27 cellular contexts compared by ENCODE assay signal in genomic region chr22:27674524-27674923, GRCh38.
"Had no signal": no experiment of that assay in that cellular context is flagged by ENCODE, and none has a peak within 500 bp of the region (broad histone marks: within the 10 kb centered on the region; RNA-seq: fewer than 3 reads in every experiment).

No MANE protein-coding gene starts in this region.

- H3K27ac ChIP-seq: gastroesophageal sphincter, hepatocyte, parathyroid adenoma, thoracic aorta, uterus had no signal

- FAIRE-seq: bronchial epithelial cell, colon had no signal

- H3K4me1 ChIP-seq: parathyroid adenoma had no signal

- ATAC-seq: activated CD8-positive, alpha-beta memory T cell treated with anti-CD3 and anti-CD28 coated beads, Interleukin-2, amount 10 ng/mL, durations not matched to agents 7 days and 5 days; activated CD8-positive, alpha-beta T cell treated with anti-CD3 and anti-CD28 coated beads, Interleukin-2, amount 10 ng/mL, durations not matched to agents 7 days and 5 days; activated naive CD8-positive, alpha-beta T cell treated with anti-CD3 and anti-CD28 coated beads, Interleukin-2, amount 50 U/mL, for 24 hours; gastroesophageal sphincter; left cardiac atrium had no signal

- H3K9ac ChIP-seq: parathyroid adenoma had no signal

- H3K27me3 ChIP-seq: gastroesophageal sphincter, hepatocyte, right atrium auricular region, uterus had no signal

- H3K27me3 Mint-ChIP-seq: activated CD8-positive, alpha-beta memory T cell treated with anti-CD3 and anti-CD28 coated beads, Interleukin-2, amount 10 ng/mL, durations not matched to agents 7 days and 5 days had no signal

- H3K4me3 ChIP-seq: gastroesophageal sphincter, hepatocyte, right atrium auricular region, uterus had no signal

- H3K4me2 ChIP-seq: hepatocyte had no signal

- DNase-seq: activated CD4-positive, alpha-beta T cell treated with anti-CD3 and anti-CD28 coated beads, Interleukin-2, amount 50 U/mL, for 1 hour; activated CD8-positive, alpha-beta memory T cell treated with anti-CD3 and anti-CD28 coated beads, Interleukin-2, amount 10 ng/mL, durations not matched to agents 7 days and 5 days; activated CD8-positive, alpha-beta T cell treated with anti-CD3 and anti-CD28 coated beads, Interleukin-2, amount 10 ng/mL, durations not matched to agents 7 days and 5 days; activated naive CD8-positive, alpha-beta T cell treated with anti-CD3 and anti-CD28 coated beads, Interleukin-2, amount 50 U/mL, for 24 hours; activated T-cell treated with anti-CD3 and anti-CD28 coated beads, Interleukin-2, amount 50 U/mL, for 48 hours; dermis blood vessel endothelial cell; effector CD8-positive, alpha-beta T cell; islet precursor cell; left cardiac atrium; mammary epithelial cell; naive B cell; stimulated activated CD4-positive, alpha-beta T cell treated with anti-CD3 and anti-CD28 coated beads, Interleukin-2, amount 100 ng/mL, for 48 hours; stimulated activated naive CD4-positive, alpha-beta T cell treated with Interleukin-2 at 50 U/mL for 16 hours; T-helper 2 cell; trophoblast cell; uterus had no signal

- H3K36me3 ChIP-seq: gastroesophageal sphincter, right atrium auricular region, thoracic aorta, uterus had no signal

- H3K9me3 Mint-ChIP-seq: activated naive CD4-positive, alpha-beta T cell treated with anti-CD3 and anti-CD28 coated beads, Interleukin-2, amount 50 U/mL, for 24 hours; activated naive CD8-positive, alpha-beta T cell treated with anti-CD3 and anti-CD28 coated beads, Interleukin-2, amount 50 U/mL, for 24 hours; activated T-helper 2 cell treated with anti-CD3 and anti-CD28 coated beads, Interferon-gamma antibody, Interleukin-2, Interleukin-4, amounts not matched to agents 10 μg/mL and 5 μg/mL and 100 μg/mL, durations not matched to agents 14 hours and 24 hours and 36 hours; central memory CD8-positive, alpha-beta T cell had no signal

- H3K36me3 Mint-ChIP-seq: activated CD8-positive, alpha-beta memory T cell treated with anti-CD3 and anti-CD28 coated beads, Interleukin-2, amount 10 ng/mL, durations not matched to agents 7 days and 5 days; activated naive CD4-positive, alpha-beta T cell treated with anti-CD3 and anti-CD28 coated beads, Interleukin-2, amount 50 U/mL, for 24 hours; naive B cell had no signal

- H3K27ac Mint-ChIP-seq: activated CD8-positive, alpha-beta memory T cell treated with anti-CD3 and anti-CD28 coated beads, Interleukin-2, amount 10 ng/mL, durations not matched to agents 7 days and 5 days; activated CD8-positive, alpha-beta T cell treated with anti-CD3 and anti-CD28 coated beads, Interleukin-2, amount 10 ng/mL, durations not matched to agents 7 days and 5 days; activated naive CD4-positive, alpha-beta T cell treated with anti-CD3 and anti-CD28 coated beads, Interleukin-2, amount 50 U/mL, for 24 hours; activated naive CD8-positive, alpha-beta T cell treated with anti-CD3 and anti-CD28 coated beads, Interleukin-2, amount 50 U/mL, for 24 hours; activated T-helper 2 cell treated with anti-CD3 and anti-CD28 coated beads, Interferon-gamma antibody, Interleukin-2, Interleukin-4, amounts not matched to agents 10 μg/mL and 5 μg/mL and 100 μg/mL, durations not matched to agents 14 hours and 24 hours and 36 hours had no signal

- H3K79me2 ChIP-seq: hepatocyte, parathyroid adenoma had no signal

- H3K4me3 Mint-ChIP-seq: activated CD8-positive, alpha-beta memory T cell treated with anti-CD3 and anti-CD28 coated beads, Interleukin-2, amount 10 ng/mL, durations not matched to agents 7 days and 5 days; activated CD8-positive, alpha-beta T cell treated with anti-CD3 and anti-CD28 coated beads, Interleukin-2, amount 10 ng/mL, durations not matched to agents 7 days and 5 days; activated naive CD4-positive, alpha-beta T cell treated with anti-CD3 and anti-CD28 coated beads, Interleukin-2, amount 50 U/mL, for 24 hours; activated naive CD8-positive, alpha-beta T cell treated with anti-CD3 and anti-CD28 coated beads, Interleukin-2, amount 50 U/mL, for 24 hours; central memory CD8-positive, alpha-beta T cell; naive B cell; nephron progenitor cell had no signal

- H2AFZ ChIP-seq: hepatocyte, parathyroid adenoma had no signal

- H3K9me3 ChIP-seq: gastroesophageal sphincter, thoracic aorta, uterus had no signal

- H3K4me1 Mint-ChIP-seq: activated CD8-positive, alpha-beta memory T cell treated with anti-CD3 and anti-CD28 coated beads, Interleukin-2, amount 10 ng/mL, durations not matched to agents 7 days and 5 days; activated naive CD4-positive, alpha-beta T cell treated with anti-CD3 and anti-CD28 coated beads, Interleukin-2, amount 50 U/mL, for 24 hours; activated naive CD8-positive, alpha-beta T cell treated with anti-CD3 and anti-CD28 coated beads, Interleukin-2, amount 50 U/mL, for 24 hours; central memory CD8-positive, alpha-beta T cell had no signal
